8 cellular contexts compared by ENCODE assay signal in genomic region chr7:32489788-32490126, GRCh38. TPM values are rescaled to one million over a fixed set of nuclear protein-coding genes. Genes with fewer than 3 reads are reported as not detected.
DNase-seq lines count a peak whose midpoint lies in the region; ATAC-seq and TF ChIP-seq lines count a peak whose summit lies in the region.

No MANE protein-coding gene starts in this region.

- CTCF ChIA-PET in IMR-90 (lab: Yijun Ruan, JAX): interaction anchor here (0.7 to 1.3 kb wide), 3 partner anchors 10 to 1506 kb away, joined by 4 to 5 read pairs (median 5); no protein-coding TSS in a partner anchor

- peaks cover 16 to 17% of the 10 kb centered on the region in 2 experiments for H3K79me1 ChIP-seq in IMR-90 (ENCODE audit: low read depth in 1 of 2, low read length in 2 of 2)

- H2AFZ ChIP-seq in IMR-90 (replicated peaks; ENCODE audit: low read length, poor library complexity) (peak overlapping the region; percentile 99), osteoblast (ENCODE audit: low read length) (peak overlapping the region; percentile 100)

- POLR2A ChIA-PET in IMR-90 (lab: Charles Lee; ENCODE audit: unreplicated experiment): no interaction called here

- peak overlapping the region; percentile 81 for H2BK5ac ChIP-seq in IMR-90 (ENCODE audit: low read depth, low read length, poor library complexity, severe bottlenecking)

- H2BK120ac ChIP-seq in IMR-90 (ENCODE audit: low read depth, low read length): peak overlapping the region; percentile 62

- H3K4me3 ChIP-seq in IMR-90 (ENCODE audit: insufficient read depth, low read depth, low read length): peak overlapping the region; percentile 82
- peak overlapping the region; percentile 87 for H3K4me3 ChIP-seq in ectodermal cell (ENCODE audit: insufficient read depth, low read depth, low read length)
- H3K4me3 ChIP-seq in osteoblast (ENCODE audit: insufficient read depth, low read length): peak overlapping the region; percentile 95

- H2AK9ac ChIP-seq in IMR-90 (replicated peaks; ENCODE audit: low read depth, low read length, poor library complexity): peak overlapping the region; percentile 70

- H3K4me1 ChIP-seq in IMR-90 (ENCODE audit: control insufficient read depth, insufficient read depth, low read length) (peaks cover 4% of the 10 kb centered on the region; the same call in 1 of the 2 replicates), ectodermal cell (ENCODE audit: control insufficient read depth, insufficient read depth, low read length) (peaks cover 8% of the 10 kb centered on the region), osteoblast (ENCODE audit: insufficient read depth, low read length) (peaks cover 8% of the 10 kb centered on the region)

- no peaks in the 10 kb centered on the region for H3K27me3 ChIP-seq in IMR-90 (ENCODE audit: control insufficient read depth, insufficient read depth, low read length)
- H3K27me3 ChIP-seq in ectodermal cell (ENCODE audit: control insufficient read depth, insufficient read depth, low read length, poor library complexity, severe bottlenecking): no peaks in the 10 kb centered on the region
- no peaks in the 10 kb centered on the region for H3K27me3 ChIP-seq in osteoblast (ENCODE audit: insufficient read depth, low read length)

- no peak overlapping the region for H2BK20ac ChIP-seq in IMR-90 (ENCODE audit: low read depth, low read length)

- no peak for TF ChIP-seq POLR2A in IMR-90 (IDR thresholded peaks at IDR 0.05; ENCODE audit: low read depth, low read length)

- peak; percentile 3 for ATAC-seq in GM18909 (IDR thresholded peaks at IDR 0.05; ENCODE audit: poor library complexity, unreplicated experiment)
- no peak for ATAC-seq in IMR-90 (ENCODE audit: low read depth)
- ATAC-seq in GM21390 (IDR thresholded peaks at IDR 0.05; ENCODE audit: unreplicated experiment): no peak

- no peaks in the 10 kb centered on the region for H3K9me3 ChIP-seq in IMR-90 (ENCODE audit: control insufficient read depth, insufficient read depth, low read length)
- no peaks in the 10 kb centered on the region for H3K9me3 ChIP-seq in ectodermal cell (ENCODE audit: control insufficient read depth, low read length)
- no peaks in the 10 kb centered on the region for H3K9me3 ChIP-seq in osteoblast (ENCODE audit: low read depth, low read length)

- no TSS peak for BruUV-seq in IMR-90 (replicated peaks; lab: Mats Ljungman, UMichigan)

- H3K9me1 ChIP-seq in IMR-90 (ENCODE audit: insufficient read depth, low read length): peaks cover 3% of the 10 kb centered on the region

- no peaks in the 10 kb centered on the region; the same call in 1 of the 2 replicates for H3K36me3 ChIP-seq in IMR-90 (ENCODE audit: control insufficient read depth, insufficient read depth, low read length)
- peaks cover 10% of the 10 kb centered on the region for H3K36me3 ChIP-seq in ectodermal cell (ENCODE audit: control insufficient read depth, insufficient read depth, low read length)
- peaks cover 20% of the 10 kb centered on the region for H3K36me3 ChIP-seq in osteoblast (ENCODE audit: insufficient read depth, low read length)

- H3K27ac ChIP-seq in IMR-90 (ENCODE audit: insufficient read depth, low read length) (peak overlapping the region; percentile 88), ectodermal cell (ENCODE audit: insufficient read depth, low read depth, low read length, poor library complexity, severe bottlenecking) (no peak overlapping the region), osteoblast (ENCODE audit: low read depth, low read length) (peak overlapping the region; percentile 75)

- peak overlapping the region; percentile 93 for H3K4me2 ChIP-seq in IMR-90 (ENCODE audit: low read depth, low read length)
- peak overlapping the region; percentile 97 for H3K4me2 ChIP-seq in osteoblast (ENCODE audit: insufficient read depth, low read length)

- peak overlapping the region; percentile 85 for H3K4ac ChIP-seq in IMR-90 (ENCODE audit: low read depth, low read length)

- peak overlapping the region; percentile 89 for H3K9ac ChIP-seq in IMR-90 (ENCODE audit: low read depth, low read length)

- H3K79me2 ChIP-seq in osteoblast (ENCODE audit: insufficient read depth, low read length): peaks cover 18% of the 10 kb centered on the region

- no peak for TF ChIP-seq RAD21 in IMR-90 (IDR thresholded peaks at IDR 0.05; ENCODE audit: low read length)

- H4K91ac ChIP-seq in IMR-90 (ENCODE audit: insufficient read depth, low read depth, low read length): peak overlapping the region; percentile 80; the same call in 1 of the 2 replicates

- H4K20me1 ChIP-seq in IMR-90 (ENCODE audit: insufficient read depth, low read length): no peaks in the 10 kb centered on the region
- no peaks in the 10 kb centered on the region for H4K20me1 ChIP-seq in osteoblast (ENCODE audit: insufficient read depth, low read length)

- dilution Hi-C loops in IMR-90 (cut with HindIII; ENCODE audit: low sequenced_read_pairs, unreplicated experiment): no loop called here

- H3K14ac ChIP-seq in IMR-90 (replicated peaks; ENCODE audit: low read depth, low read length): peak overlapping the region; percentile 70

- 0 out of 3 replicates have a peak overlapping the region, but pooled peaks have one; percentile 12 for H2BK15ac ChIP-seq in IMR-90 (ENCODE audit: low read depth, low read length)

- intact Hi-C loops in IMR-90 (cut with micrococcal nuclease): loop anchor here (1.0 to 10.0 kb wide), 4 partner anchors 97 to 445 kb away; no protein-coding TSS in a partner anchor

- WGBS in IMR-90 (ENCODE audit: extremely low coverage in 2 of 2, insufficient read length in 1 of 2), 2 experiments: 0% methylated on average over 4 of the region's 9 CpGs; no CpG with 5 or more reads in 1 of the 2 experiments
- WGBS in ectodermal cell, 2 experiments: 3 to 6% methylated on average over 8 to 9 of the region's 9 CpGs

- H4K5ac ChIP-seq in IMR-90 (ENCODE audit: low read depth, low read length): peak overlapping the region; percentile 80

- H2AK5ac ChIP-seq in IMR-90 (ENCODE audit: low read depth, low read length): peak overlapping the region; percentile 81

- TF ChIP-seq CTCF in IMR-90 (conservative IDR thresholded peaks at IDR 0.05; ENCODE audit: low read depth, low read length) (no peak), osteoblast (IDR thresholded peaks at IDR 0.05; ENCODE audit: extremely low read depth, low read depth, low read length) (no peak)

- peak overlapping the region; percentile 92 to 95 for H4K8ac ChIP-seq in IMR-90 (ENCODE audit: low read depth in 2 of 2, low read length in 2 of 2)

- DNase-seq in IMR-90 (no peak), osteoblast (ENCODE audit: insufficient read length, low spot score, missing footprints) (no peak), pons (ENCODE audit: low spot score) (no peak), NCI-H2107 (lab: John Stamatoyannopoulos, UW) (no peak)
- DNase-seq in effector CD8-positive, alpha-beta T cell (lab: John Stamatoyannopoulos, UW): no peak

- no peak overlapping the region for H3K18ac ChIP-seq in IMR-90 (ENCODE audit: low read depth, low read length)

- peak overlapping the region; percentile 94 for H3K23ac ChIP-seq in IMR-90 (ENCODE audit: low read depth, low read length)

- H3K56ac ChIP-seq in IMR-90 (ENCODE audit: extremely low read depth, insufficient read depth, low read length): 0 out of 2 replicates have a peak overlapping the region, but pooled peaks have one; percentile 22

- in situ Hi-C loops in IMR-90 (cut with MboI; ENCODE audit: low sequenced_read_pairs): no loop called here

TF ChIP-seq in IMR-90, 13 proteins besides CTCF, POLR2A, EP300 and RAD21 (continues in another document):
- TF ChIP-seq MAZ (IDR thresholded peaks at IDR 0.05; ENCODE audit: borderline replicate concordance, low read depth, low read length) (no peak), USF2 (IDR thresholded peaks at IDR 0.05; ENCODE audit: low read depth, low read length) (no peak), RCOR1 (IDR thresholded peaks at IDR 0.05; ENCODE audit: insufficient replicate concordance, low read length) (no peak), MXI1 (IDR thresholded peaks at IDR 0.05; ENCODE audit: borderline replicate concordance, low read depth, low read length) (no peak), RFX5 (IDR thresholded peaks at IDR 0.05; ENCODE audit: low read depth, low read length) (no peak), ELK1 (IDR thresholded peaks at IDR 0.05; ENCODE audit: borderline replicate concordance, low read depth, low read length) (no peak), CHD1 (IDR thresholded peaks at IDR 0.05; ENCODE audit: low read depth, low read length) (no peak), NFE2L2 (IDR thresholded peaks at IDR 0.05; ENCODE audit: low read depth, low read length) (no peak), MAFK (IDR thresholded peaks at IDR 0.05; ENCODE audit: low read depth, low read length) (no peak)

RNA-seq across cellular contexts. Expression of gene LSM5, which starts 0.4 kb away (rescaled TPM):
- total RNA-seq in IMR-90 (2012; rRNA removed) (5.0 and 36.4 TPM in 2 replicates), osteoblast (16.8 and 17.4 TPM in 2 replicates)
- polyA plus RNA-seq in IMR-90 (2012; rRNA removed): 18.9 and 26.5 TPM in 2 replicates
- 1.0 and 1.3 TPM in 2 replicates for polyA plus RNA-seq in IMR-90 (2012; cell fraction: cytosol; rRNA removed)
- polyA plus RNA-seq in IMR-90 (2012; cell fraction: nucleus; rRNA removed; ENCODE audit: low replicate concordance): 3.8 and 7.8 TPM in 2 replicates
- polyA plus RNA-seq in ectodermal cell (2013, experiment 1 of 4): 183 TPM
- polyA plus RNA-seq in ectodermal cell (2013, experiment 2 of 4): 172 TPM
- 129 TPM for polyA plus RNA-seq in ectodermal cell (2013, experiment 3 of 4)
- 150 TPM for polyA plus RNA-seq in ectodermal cell (2013, experiment 4 of 4)

RNA-seq across cellular contexts. Expression of gene AVL9, which starts 5.5 kb away (rescaled TPM):
- total RNA-seq in IMR-90 (2012; rRNA removed) (21.7 and 23.6 TPM in 2 replicates), osteoblast (30.9 and 32.2 TPM in 2 replicates)
- 8.8 and 13.1 TPM in 2 replicates for polyA plus RNA-seq in IMR-90 (2012; rRNA removed)
- polyA plus RNA-seq in IMR-90 (2012; cell fraction: cytosol; rRNA removed): 3.3 and 6.3 TPM in 2 replicates
- polyA plus RNA-seq in IMR-90 (2012; cell fraction: nucleus; rRNA removed; ENCODE audit: low replicate concordance): 4.2 and 18.6 TPM in 2 replicates
- polyA plus RNA-seq in ectodermal cell (2013, experiment 1 of 4): 26.2 TPM
- 24.4 TPM for polyA plus RNA-seq in ectodermal cell (2013, experiment 2 of 4)
- polyA plus RNA-seq in ectodermal cell (2013, experiment 3 of 4): 19.6 TPM
- polyA plus RNA-seq in ectodermal cell (2013, experiment 4 of 4): 20.1 TPM
